In genomic region chr2:14831458-14831857, GRCh38 we compare ENCODE assay signal across 1 cellular context.
TF ChIP-seq lines count a peak whose summit lies in the region.

No MANE protein-coding gene starts in this region.

TF ChIP-seq in H1, 55 proteins besides CTCF, POLR2A, EP300 and RAD21 (continued from another document):
- TF ChIP-seq USF2 (IDR thresholded peaks at IDR 0.05; ENCODE audit: low read length) (no peak), POLR2AphosphoS5 (IDR thresholded peaks at IDR 0.05; ENCODE audit: low read depth, low read length) (no peak), MAX (IDR thresholded peaks at IDR 0.05) (no peak)
